ENCODE assay signal across 15 cellular contexts in genomic region chr19:48986211-48986610, GRCh38. TPM values are rescaled to one million over a fixed set of nuclear protein-coding genes. Genes with fewer than 3 reads are reported as not detected.
DNase-seq lines count a peak whose midpoint lies in the region; ATAC-seq and TF ChIP-seq lines count a peak whose summit lies in the region.
"Had no signal": no experiment of that assay in that cellular context is flagged by ENCODE, and none has a peak within 500 bp of the region (broad histone marks: within the 10 kb centered on the region; RNA-seq: fewer than 3 reads in every experiment).

No MANE protein-coding gene starts in this region.

- H3K27ac ChIP-seq in WERI-Rb-1, result peak overlapping the region; percentile 81
- peak overlapping the region; percentile 93 to 100 (median 99) for H3K27ac ChIP-seq in gastrocnemius medialis

- H3K4me3 ChIP-seq in WERI-Rb-1 (ENCODE audit: low read depth, low read length), result peak overlapping the region; percentile 23
- H3K4me3 ChIP-seq in gastrocnemius medialis, result no peak overlapping the region
- H3K4me3 ChIP-seq: MG63 had no signal

- H3K36me3 ChIP-seq in WERI-Rb-1 (peaks cover 55% of the 10 kb centered on the region), gastrocnemius medialis (peaks cover 0 to 78% of the 10 kb centered on the region in 2 donors)

- H3K27me3 ChIP-seq in WERI-Rb-1 (ENCODE audit: insufficient read depth, low read depth, severe bottlenecking) (no peaks in the 10 kb centered on the region), gastrocnemius medialis (no peaks in the 10 kb centered on the region)
- H3K27me3 ChIP-seq: MG63 had no signal

- peaks cover 41 to 43% of the 10 kb centered on the region in 2 donors for H3K4me1 ChIP-seq in gastrocnemius medialis

- H3K9me3 ChIP-seq in WERI-Rb-1 (ENCODE audit: severe bottlenecking) (no peaks in the 10 kb centered on the region), gastrocnemius medialis (no peaks in the 10 kb centered on the region)
- H3K9me3 ChIP-seq: Caco-2, MG63 had no signal

- TF ChIP-seq CTCF in WERI-Rb-1 (IDR thresholded peaks at IDR 0.05; ENCODE audit: low read depth, low read length), result no peak
- TF ChIP-seq CTCF in gastrocnemius medialis (IDR thresholded peaks at IDR 0.05 in 4 of 5, conservative IDR thresholded peaks at IDR 0.05 in 1 of 5), result no peak

- intact Hi-C loops in gastrocnemius medialis (cut with DNase I; ENCODE audit: low total_unique reads), result no loop called here

- in situ Hi-C loops in gastrocnemius medialis (cut with MboI; ENCODE audit: low sequenced_read_pairs in 4 of 4), result no loop called here

- no peak for TF ChIP-seq POLR2A in gastrocnemius medialis (IDR thresholded peaks at IDR 0.05)

- no peak for DNase-seq in WERI-Rb-1
- DNase-seq in gastrocnemius medialis, result no peak
- DNase-seq in NCI-H1105 (lab: John Stamatoyannopoulos, UW), result no peak
- DNase-seq: Caco-2; CD4-positive, CD25-positive, alpha-beta regulatory T cell; H9; Karpas-422; MG63; NCI-H1417; NCI-H187 treated with DMSO at 0.1 percent for 48 hours; NCI-H345; NCI-H526; SHP77; T-helper 1 cell had no signal

- ATAC-seq in gastrocnemius medialis, result no peak
- ATAC-seq: SK-N-SH treated with all-trans-retinoic acid at 6 μM for 48 hours had no signal

RNA-seq across cellular contexts. Expression of gene GYS1, which starts 6.9 kb away (rescaled TPM):
- total RNA-seq in gastrocnemius medialis, result 100 to 1,000 TPM; 110 to 221 (median 126) TPM

RNA-seq across cellular contexts. Expression of gene RUVBL2, which starts 7.5 kb away (rescaled TPM):
- 100 to 1,000 TPM; 134 to 185 (median 146) TPM for total RNA-seq in gastrocnemius medialis

RNA-seq across cellular contexts. Expression of gene FTL, which starts 21.1 kb away (rescaled TPM):
- total RNA-seq in gastrocnemius medialis, result 1,000 to 10,000 TPM in 3 of 4 donors, 100 to 1,000 TPM in 1; 894 to 1,364 (median 1,121) TPM

RNA-seq across cellular contexts. Expression of gene LHB, which starts 30.7 kb away (rescaled TPM):
- 1 to 10 TPM in 1 of 4 donors, not detected in 3; 1.9 TPM for total RNA-seq in gastrocnemius medialis
- total RNA-seq: CD4-positive, CD25-positive, alpha-beta regulatory T cell; H9 had no signal

RNA-seq across cellular contexts. Expression of gene BAX, which starts 31.5 kb away (rescaled TPM):
- 10 to 100 TPM in 3 of 4 donors, 1 to 10 TPM in 1; 7.9 to 21.8 (median 18.0) TPM for total RNA-seq in gastrocnemius medialis
